5 cellular contexts compared by ENCODE assay signal in the genomic region with DNA sequence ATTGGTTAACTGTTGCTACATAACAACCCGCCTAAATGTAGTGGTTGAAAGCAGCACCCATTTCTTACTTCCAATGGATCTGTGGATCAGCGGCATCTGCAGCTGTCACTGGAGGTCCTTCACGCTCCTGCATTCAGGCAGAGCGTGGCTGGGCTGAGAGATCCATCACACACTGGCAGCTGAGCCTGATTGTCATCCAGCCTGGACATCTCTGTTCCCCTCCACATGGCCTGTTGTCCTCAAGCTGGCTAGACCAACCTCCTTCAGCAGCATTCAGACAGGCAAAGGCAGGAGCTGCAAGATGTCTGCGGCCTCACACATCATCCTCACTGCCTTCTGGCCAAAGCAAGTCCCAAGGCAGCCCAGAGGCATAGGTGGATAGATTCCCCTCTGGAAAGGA.
"Had no signal": no experiment of that assay in that cellular context is flagged by ENCODE, and none has a peak within 500 bp of the region (broad histone marks: within the 10 kb centered on the region; RNA-seq: fewer than 3 reads in every experiment).

No MANE protein-coding gene starts in this region.

- H3K27ac Mint-ChIP-seq: IgD-negative memory B cell had no signal

- H3K9me3 Mint-ChIP-seq: IgD-negative memory B cell had no signal

- H3K27ac ChIP-seq: HL-60 had no signal

- ATAC-seq: HepG2, K562 had no signal

- H3K4me3 Mint-ChIP-seq: IgD-negative memory B cell had no signal

- DNase-seq: IMR-90 had no signal

- H3K4me3 ChIP-seq: K562 had no signal

- H3K4me1 Mint-ChIP-seq: IgD-negative memory B cell had no signal
